18 cellular contexts compared by ENCODE assay signal in genomic region chr5:150660108-150660831, GRCh38. TPM values are rescaled to one million over a fixed set of nuclear protein-coding genes. Genes with fewer than 3 reads are reported as not detected.
DNase-seq lines count a peak whose midpoint lies in the region; ATAC-seq, FAIRE-seq and TF ChIP-seq lines count a peak whose summit lies in the region.
"Had no signal": no experiment of that assay in that cellular context is flagged by ENCODE, and none has a peak within 500 bp of the region (broad histone marks: within the 10 kb centered on the region; RNA-seq: fewer than 3 reads in every experiment).

No MANE protein-coding gene starts in this region.

- H3K27ac ChIP-seq in esophagus muscularis mucosa (replicated peaks in 1 of 4) = peak overlapping the region in 3 of 4 donors; percentile 13 to 49 (median 19)
- H3K27ac ChIP-seq: HL-60 had no signal

- peak overlapping the region; percentile 92 for H3K27ac Mint-ChIP-seq in nephron progenitor cell
- peak overlapping the region; percentile 22 for H3K27ac Mint-ChIP-seq in type B pancreatic cell
- no peak overlapping the region for H3K27ac Mint-ChIP-seq in stimulated activated memory B cell treated with anti-CD40 and anti-IgM and Interleukin-4, amounts not matched to agents 10 μg/mL and 1 μg/mL and 100 μg/mL, for 72 hours
- H3K27ac Mint-ChIP-seq: activated CD4-positive, alpha-beta T cell treated with anti-CD3 and anti-CD28 coated beads, Interleukin-2, amount 10 ng/mL, durations not matched to agents 7 days and 5 days had no signal

- peaks cover 56% of the 10 kb centered on the region for H3K4me1 Mint-ChIP-seq in nephron progenitor cell
- H3K4me1 Mint-ChIP-seq in type B pancreatic cell (ENCODE audit: unreplicated experiment) = peaks cover 44% of the 10 kb centered on the region
- H3K4me1 Mint-ChIP-seq in stimulated activated memory B cell treated with anti-CD40 and anti-IgM and Interleukin-4, amounts not matched to agents 10 μg/mL and 1 μg/mL and 100 μg/mL, for 72 hours = peaks cover 6% of the 10 kb centered on the region

- intact Hi-C loops in esophagus muscularis mucosa (cut with DNase I) = no loop called here

- no peaks in the 10 kb centered on the region for H3K27me3 ChIP-seq in esophagus muscularis mucosa

- peaks cover 41 to 55% (median 43%) of the 10 kb centered on the region in 4 donors for H3K4me1 ChIP-seq in esophagus muscularis mucosa

- ATAC-seq in SK-N-SH treated with all-trans-retinoic acid at 6 μM for 48 hours = no peak
- ATAC-seq in stimulated activated memory B cell treated with anti-CD40 and anti-IgM and Interleukin-4, amounts not matched to agents 10 μg/mL and 1 μg/mL and 100 μg/mL, for 72 hours = no peak

- H3K9me3 Mint-ChIP-seq in nephron progenitor cell = no peaks in the 10 kb centered on the region
- no peaks in the 10 kb centered on the region for H3K9me3 Mint-ChIP-seq in type B pancreatic cell
- no peaks in the 10 kb centered on the region for H3K9me3 Mint-ChIP-seq in stimulated activated memory B cell treated with anti-CD40 and anti-IgM and Interleukin-4, amounts not matched to agents 10 μg/mL and 1 μg/mL and 100 μg/mL, for 72 hours
- H3K9me3 Mint-ChIP-seq: activated CD4-positive, alpha-beta T cell treated with anti-CD3 and anti-CD28 coated beads, Interleukin-2, amount 10 ng/mL, durations not matched to agents 7 days and 5 days had no signal

- TF ChIP-seq EP300 in esophagus muscularis mucosa (IDR thresholded peaks at IDR 0.05) = no peak

- no peak for TF ChIP-seq POLR2A in esophagus muscularis mucosa (IDR thresholded peaks at IDR 0.05; ENCODE audit: low read depth)

- no peak for DNase-seq in esophagus muscularis mucosa (ENCODE audit: extremely low spot score)
- DNase-seq in nephron progenitor cell = no peak
- DNase-seq in type B pancreatic cell (ENCODE audit: extremely low spot score, unreplicated experiment) = no peak
- no peak for DNase-seq in frontal cortex (ENCODE audit: low spot score in 2 of 2)
- no peak for DNase-seq in T1000 (lab: John Stamatoyannopoulos, UW)
- DNase-seq: activated CD4-positive, alpha-beta T cell treated with anti-CD3 and anti-CD28 coated beads, Interleukin-2, amount 10 ng/mL, durations not matched to agents 7 days and 5 days; C1 segment of cervical spinal cord; DMS79; erythroblast; KBM-7; kidney; NCI-H1092 treated with DMSO at 0.1 percent for 48 hours; NCI-H226; SIG-M5 had no signal

- H3K36me3 ChIP-seq in esophagus muscularis mucosa = no peaks in the 10 kb centered on the region

- H3K27me3 Mint-ChIP-seq in nephron progenitor cell (ENCODE audit: low read depth, poor library complexity) (peaks cover 15% of the 10 kb centered on the region), type B pancreatic cell (peaks cover 30% of the 10 kb centered on the region)
- H3K27me3 Mint-ChIP-seq in stimulated activated memory B cell treated with anti-CD40 and anti-IgM and Interleukin-4, amounts not matched to agents 10 μg/mL and 1 μg/mL and 100 μg/mL, for 72 hours = peaks cover 18% of the 10 kb centered on the region

- H3K9me3 ChIP-seq in esophagus muscularis mucosa = no peaks in the 10 kb centered on the region

- H3K36me3 Mint-ChIP-seq in nephron progenitor cell (ENCODE audit: low read depth) = no peaks in the 10 kb centered on the region
- no peaks in the 10 kb centered on the region for H3K36me3 Mint-ChIP-seq in type B pancreatic cell
- H3K36me3 Mint-ChIP-seq in stimulated activated memory B cell treated with anti-CD40 and anti-IgM and Interleukin-4, amounts not matched to agents 10 μg/mL and 1 μg/mL and 100 μg/mL, for 72 hours = no peaks in the 10 kb centered on the region

- WGBS in esophagus muscularis mucosa = 66% methylated on average over 4 of the region's 4 CpGs

- H3K4me3 Mint-ChIP-seq in nephron progenitor cell (peak overlapping the region; percentile 55), type B pancreatic cell (no peak overlapping the region)
- H3K4me3 Mint-ChIP-seq in stimulated activated memory B cell treated with anti-CD40 and anti-IgM and Interleukin-4, amounts not matched to agents 10 μg/mL and 1 μg/mL and 100 μg/mL, for 72 hours = no peak overlapping the region
- H3K4me3 Mint-ChIP-seq: activated CD4-positive, alpha-beta T cell treated with anti-CD3 and anti-CD28 coated beads, Interleukin-2, amount 10 ng/mL, durations not matched to agents 7 days and 5 days had no signal

- H3K4me3 ChIP-seq in esophagus muscularis mucosa = no peak overlapping the region

- TF ChIP-seq CTCF in esophagus muscularis mucosa (IDR thresholded peaks at IDR 0.05) (no peak), nephron progenitor cell (IDR thresholded peaks at IDR 0.05) (no peak), type B pancreatic cell (conservative IDR thresholded peaks at IDR 0.05) (no peak)

- no peak for FAIRE-seq in frontal cortex (lab: Jason Lieb, UNC)
- FAIRE-seq: GM19239, kidney had no signal

TF ChIP-seq in SK-N-SH treated with all-trans-retinoic acid at 6 μM for 48 hours, 23 proteins besides CTCF, POLR2A, EP300 and RAD21:
- TF ChIP-seq ISL1 (CRISPR knock-in tag; IDR thresholded peaks at IDR 0.05) (no peak), ZFP3 (CRISPR knock-in tag; IDR thresholded peaks at IDR 0.05) (peak; percentile 84; the same call in 1 of the 2 replicates), ZNF565 (CRISPR knock-in tag; conservative IDR thresholded peaks at IDR 0.05; ENCODE audit: low read depth) (no peak)

RNA-seq across cellular contexts. Expression of gene MYOZ3, which starts 0.8 kb away (rescaled TPM):
- total RNA-seq in esophagus muscularis mucosa (1 to 10 TPM in 1 of 4 donors, under 1 TPM in 2, not detected in 1; 0.17 to 1.2 (median 0.46) TPM), type B pancreatic cell (ENCODE audit: low replicate concordance) (0.17 and 6.1 TPM in 2 replicates), frontal cortex (3.7 TPM)

RNA-seq across cellular contexts. Expression of gene SYNPO, which starts 19.8 kb away (rescaled TPM):
- total RNA-seq in esophagus muscularis mucosa = 10 to 100 TPM; 20.4 to 54.0 (median 39.3) TPM
- total RNA-seq in type B pancreatic cell (ENCODE audit: low replicate concordance) = 2.8 and 24.5 TPM in 2 replicates
- total RNA-seq in frontal cortex = 3.7 TPM

RNA-seq across cellular contexts. Expression of gene RBM22, which starts 40.6 kb away (rescaled TPM):
- total RNA-seq in esophagus muscularis mucosa (10 to 100 TPM; 20.8 to 31.3 (median 22.7) TPM), type B pancreatic cell (ENCODE audit: low replicate concordance) (49.2 and 65.8 TPM in 2 replicates), frontal cortex (25.3 TPM)
